ENCODE assay signal across 9 cellular contexts in the genomic region with DNA sequence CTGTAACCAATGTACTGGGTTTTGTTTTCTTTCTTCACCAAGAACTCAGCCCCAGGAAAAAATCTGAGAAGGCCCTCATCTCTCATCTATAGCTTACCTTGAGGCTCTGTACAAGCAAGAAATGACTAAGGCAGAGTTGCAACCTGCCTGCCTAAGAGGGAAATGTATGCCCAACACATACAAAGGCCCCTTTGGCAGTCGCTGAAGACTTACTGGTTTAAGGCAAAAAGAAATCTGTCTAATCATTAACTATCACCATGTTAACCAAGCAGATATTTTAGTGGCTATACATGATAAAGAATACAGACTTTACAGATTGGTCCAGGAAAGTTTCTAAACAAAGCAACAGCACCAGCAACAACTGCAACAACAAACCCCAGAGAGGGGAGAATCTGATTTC. TPM values are rescaled to one million over a fixed set of nuclear protein-coding genes. Genes with fewer than 3 reads are reported as not detected.
"Had no signal": no experiment of that assay in that cellular context is flagged by ENCODE, and none has a peak within 500 bp of the region (broad histone marks: within the 10 kb centered on the region; RNA-seq: fewer than 3 reads in every experiment).

No MANE protein-coding gene starts in this region.

- H3K27ac Mint-ChIP-seq: HFFc6, IgD-negative memory B cell had no signal

- H2AFZ ChIP-seq: GM23248 had no signal

- ATAC-seq: HCT116 had no signal

- H3K4me1 ChIP-seq: HAP-1 had no signal

- H3K27me3 Mint-ChIP-seq: IgD-negative memory B cell had no signal

- H3K36me3 ChIP-seq: HAP-1 had no signal

- H3K4me2 ChIP-seq: KMS-11 had no signal

- DNase-seq: GM23248, GOT3, H7, HFFc6, KBM-7 had no signal

- H3K27ac ChIP-seq: GM23248, KMS-11 had no signal

- H3K4me3 Mint-ChIP-seq: HFFc6, IgD-negative memory B cell had no signal

- H3K9me3 ChIP-seq: HAP-1 had no signal

- H3K9ac ChIP-seq: GM23248, KMS-11 had no signal

- H3K4me3 ChIP-seq: GM23248, HAP-1 had no signal

RNA-seq across cellular contexts. Expression of a gene that starts 50.6 kb away (rescaled TPM):
- polyA plus RNA-seq: IgD-negative memory B cell had no signal
